ENCODE assay signal across 35 cellular contexts in the genomic region with DNA sequence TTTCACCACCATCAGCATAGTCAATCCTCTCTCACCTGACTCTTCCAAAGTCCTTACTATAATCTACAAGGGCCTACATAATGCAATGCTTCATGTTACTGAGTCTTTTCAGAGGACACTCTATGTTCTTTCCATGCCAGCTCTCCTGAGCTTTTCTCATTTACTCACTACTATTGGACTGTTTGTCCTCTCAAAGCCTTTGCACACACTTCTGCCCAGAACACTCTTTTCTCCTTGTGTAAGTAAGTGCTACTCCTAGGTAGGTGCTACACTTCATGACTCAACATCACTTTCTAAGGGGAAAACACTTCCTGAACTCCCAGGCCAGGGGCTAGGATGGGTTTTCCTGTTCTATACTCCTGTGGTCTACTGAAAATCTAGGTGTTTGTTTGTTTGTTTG.
"Had no signal": no experiment of that assay in that cellular context is flagged by ENCODE, and none has a peak within 500 bp of the region (broad histone marks: within the 10 kb centered on the region; RNA-seq: fewer than 3 reads in every experiment).

No MANE protein-coding gene starts in this region.

- H3K36me3 ChIP-seq: adrenal gland, brain microvascular endothelial cell, breast epithelium had no signal

- H3K9me3 ChIP-seq: adrenal gland, body of pancreas, breast epithelium had no signal

- H3K27ac ChIP-seq: adrenal gland, body of pancreas, brain microvascular endothelial cell, breast epithelium, VCaP had no signal

- H3K27me3 Mint-ChIP-seq: activated B cell treated with CpG ODN at 0.5 μM for 24 hours; activated CD4-positive, alpha-beta memory T cell treated with anti-CD3 and anti-CD28 coated beads for 36 hours; activated CD4-positive, alpha-beta T cell treated with anti-CD3 and anti-CD28 coated beads, Interleukin-2, amount 10 ng/mL, durations not matched to agents 24 days and 14 days; activated CD8-positive, alpha-beta T cell treated with anti-CD3 and anti-CD28 coated beads for 36 hours; activated naive CD8-positive, alpha-beta T cell treated with anti-CD3 and anti-CD28 coated beads for 36 hours; activated T-helper 17 cell treated with anti-CD3 and anti-CD28 coated beads, Interleukin-2, amount 50 U/mL, for 72 hours had no signal

- H3K9me3 Mint-ChIP-seq: activated B cell treated with CpG ODN at 0.5 μM for 24 hours; activated CD4-positive, alpha-beta memory T cell treated with anti-CD3 and anti-CD28 coated beads for 36 hours; activated CD4-positive, alpha-beta T cell treated with anti-CD3 and anti-CD28 coated beads, Interleukin-2, amount 10 ng/mL, durations not matched to agents 24 days and 14 days; activated T-helper 1 cell treated with anti-CD3 and anti-CD28 coated beads, Interleukin-12 subunit alpha, Interleukin-12 subunit beta, Interleukin-2, Interleukin-4 antibody, amounts not matched to agents 30 ng/mL and 10 ng/mL and 1 ng/mL, durations not matched to agents 14 hours and 24 hours and 36 hours; T-helper 1 cell treated with Interleukin-12 subunit alpha and Interleukin-12 subunit beta and Interleukin-4 antibody, amounts not matched to agents 30 μg/mL and 1 μg/mL, for 36 hours; T-helper 2 cell treated with Interferon-gamma antibody and Interleukin-4, amounts not matched to agents 5 μg/mL and 100 μg/mL, for 36 hours had no signal

- H3K4me3 ChIP-seq: adrenal gland, body of pancreas, breast epithelium had no signal

- H3K27ac Mint-ChIP-seq: activated B cell treated with CpG ODN at 0.5 μM for 24 hours; activated CD4-positive, alpha-beta memory T cell treated with anti-CD3 and anti-CD28 coated beads for 36 hours; activated CD4-positive, alpha-beta T cell treated with anti-CD3 and anti-CD28 coated beads, Interleukin-2, amount 10 ng/mL, durations not matched to agents 24 days and 14 days; activated CD8-positive, alpha-beta T cell treated with anti-CD3 and anti-CD28 coated beads for 36 hours; activated naive CD4-positive, alpha-beta T cell treated with anti-CD3 and anti-CD28 coated beads for 36 hours; activated naive CD4-positive, alpha-beta T cell treated with anti-CD3 and anti-CD28 coated beads, Interleukin-2, amount 50 U/mL, for 72 hours; activated naive CD8-positive, alpha-beta T cell treated with anti-CD3 and anti-CD28 coated beads for 36 hours; activated T-cell treated with anti-CD3 and anti-CD28 coated beads, Interleukin-2, amount 50 U/mL, for 72 hours; activated T-helper 1 cell treated with anti-CD3 and anti-CD28 coated beads, Interleukin-12 subunit alpha, Interleukin-12 subunit beta, Interleukin-2, Interleukin-4 antibody, amounts not matched to agents 30 ng/mL and 10 ng/mL and 1 ng/mL, durations not matched to agents 14 hours and 24 hours and 36 hours; activated T-helper 17 cell treated with anti-CD3 and anti-CD28 coated beads, Interleukin-2, amount 50 U/mL, for 72 hours; T-helper 1 cell treated with Interleukin-12 subunit alpha and Interleukin-12 subunit beta and Interleukin-4 antibody, amounts not matched to agents 30 μg/mL and 1 μg/mL, for 36 hours; T-helper 2 cell treated with Interferon-gamma antibody and Interleukin-4, amounts not matched to agents 5 μg/mL and 100 μg/mL, for 36 hours had no signal

- ATAC-seq: activated CD8-positive, alpha-beta T cell treated with anti-CD3 and anti-CD28 coated beads for 36 hours; activated naive CD4-positive, alpha-beta T cell treated with anti-CD3 and anti-CD28 coated beads, Interleukin-2, amount 50 U/mL, for 72 hours; activated T-cell treated with anti-CD3 and anti-CD28 coated beads, Interleukin-2, amount 50 U/mL, for 4 hours; activated T-cell treated with anti-CD3 and anti-CD28 coated beads, Interleukin-2, amount 50 U/mL, for 72 hours; activated T-helper 17 cell treated with anti-CD3 and anti-CD28 coated beads, Interleukin-2, amount 50 U/mL, for 72 hours; body of pancreas had no signal

- H3K27me3 ChIP-seq: adrenal gland, body of pancreas, brain microvascular endothelial cell, breast epithelium had no signal

- H3K36me3 Mint-ChIP-seq: activated CD4-positive, alpha-beta memory T cell treated with anti-CD3 and anti-CD28 coated beads for 36 hours; activated naive CD4-positive, alpha-beta T cell treated with anti-CD3 and anti-CD28 coated beads, Interleukin-2, amount 50 U/mL, for 72 hours; activated naive CD8-positive, alpha-beta T cell treated with anti-CD3 and anti-CD28 coated beads for 36 hours had no signal

- H3K4me1 Mint-ChIP-seq: activated B cell treated with CpG ODN at 0.5 μM for 24 hours; activated CD4-positive, alpha-beta T cell treated with anti-CD3 and anti-CD28 coated beads, Interleukin-2, amount 10 ng/mL, durations not matched to agents 24 days and 14 days; activated naive CD8-positive, alpha-beta T cell treated with anti-CD3 and anti-CD28 coated beads for 36 hours; activated T-helper 17 cell treated with anti-CD3 and anti-CD28 coated beads, Interleukin-2, amount 50 U/mL, for 72 hours had no signal

- H3K4me3 Mint-ChIP-seq: activated B cell treated with CpG ODN at 0.5 μM for 24 hours; activated CD4-positive, alpha-beta memory T cell treated with anti-CD3 and anti-CD28 coated beads for 36 hours; activated CD4-positive, alpha-beta T cell treated with anti-CD3 and anti-CD28 coated beads, Interleukin-2, amount 10 ng/mL, durations not matched to agents 24 days and 14 days; activated CD8-positive, alpha-beta T cell treated with anti-CD3 and anti-CD28 coated beads for 36 hours; activated naive CD4-positive, alpha-beta T cell treated with anti-CD3 and anti-CD28 coated beads for 36 hours; activated naive CD8-positive, alpha-beta T cell treated with anti-CD3 and anti-CD28 coated beads for 36 hours; activated T-cell treated with anti-CD3 and anti-CD28 coated beads, Interleukin-2, amount 50 U/mL, for 4 hours; activated T-cell treated with anti-CD3 and anti-CD28 coated beads, Interleukin-2, amount 50 U/mL, for 72 hours; activated T-helper 1 cell treated with anti-CD3 and anti-CD28 coated beads, Interleukin-12 subunit alpha, Interleukin-12 subunit beta, Interleukin-2, Interleukin-4 antibody, amounts not matched to agents 30 ng/mL and 10 ng/mL and 1 ng/mL, durations not matched to agents 14 hours and 24 hours and 36 hours; activated T-helper 17 cell treated with anti-CD3 and anti-CD28 coated beads, Interleukin-2, amount 50 U/mL, for 72 hours; T-helper 1 cell treated with Interleukin-12 subunit alpha and Interleukin-12 subunit beta and Interleukin-4 antibody, amounts not matched to agents 30 μg/mL and 1 μg/mL, for 36 hours; T-helper 2 cell treated with Interferon-gamma antibody and Interleukin-4, amounts not matched to agents 5 μg/mL and 100 μg/mL, for 36 hours had no signal

- DNase-seq: activated B cell treated with CpG ODN at 0.5 μM for 24 hours; activated CD4-positive, alpha-beta memory T cell treated with anti-CD3 and anti-CD28 coated beads for 36 hours; activated CD4-positive, alpha-beta T cell treated with anti-CD3 and anti-CD28 coated beads for 4 hours; activated CD4-positive, alpha-beta T cell treated with anti-CD3 and anti-CD28 coated beads, Interleukin-2, amount 10 ng/mL, durations not matched to agents 24 days and 14 days; activated CD4-positive, alpha-beta T cell treated with anti-CD3 and anti-CD28 coated beads, Interleukin-2, amount 50 U/mL, for 1 hour; activated CD4-positive, alpha-beta T cell treated with anti-CD3 and anti-CD28 coated beads, Interleukin-2, amount 50 U/mL, for 4 hours; activated CD4-positive, CD25-positive, alpha-beta regulatory T cell treated with anti-CD3 and anti-CD28 coated beads, Interleukin-2, amount 50 U/mL, for 72 hours; activated CD8-positive, alpha-beta memory T cell treated with anti-CD3 and anti-CD28 coated beads, Interleukin-2, amount 50 U/mL, for 4 hours; activated CD8-positive, alpha-beta T cell treated with anti-CD3 and anti-CD28 coated beads for 36 hours; activated effector memory CD4-positive, alpha-beta T cell treated with anti-CD3 and anti-CD28 coated beads, Interleukin-2, amount 50 U/mL, for 16 hours; activated gamma-delta T cell treated with Interleukin-2 at 50 U/mL for 16 hours; activated naive CD4-positive, alpha-beta T cell; activated naive CD4-positive, alpha-beta T cell treated with anti-CD3 and anti-CD28 coated beads for 36 hours; activated naive CD4-positive, alpha-beta T cell treated with anti-CD3 and anti-CD28 coated beads, Interleukin-2, amount 50 U/mL, for 16 hours; activated naive CD8-positive, alpha-beta T cell treated with anti-CD3 and anti-CD28 coated beads for 36 hours; activated T-cell treated with anti-CD3 and anti-CD28 coated beads for 4 hours; activated T-cell treated with anti-CD3 and anti-CD28 coated beads, Interleukin-2, amount 50 U/mL, for 1 hour; activated T-cell treated with anti-CD3 and anti-CD28 coated beads, Interleukin-2, amount 50 U/mL, for 4 hours; activated T-cell treated with anti-CD3 and anti-CD28 coated beads, Interleukin-2, amount 50 U/mL, for 72 hours; adrenal gland; amniotic stem cell; aorta; body of pancreas; brain microvascular endothelial cell; central memory CD4-positive, alpha-beta T cell; T-helper 1 cell; T-helper 2 cell; T-helper 9 cell had no signal

- H3K4me1 ChIP-seq: body of pancreas, breast epithelium had no signal
